ENCODE assay signal across 8 cellular contexts in the genomic region with DNA sequence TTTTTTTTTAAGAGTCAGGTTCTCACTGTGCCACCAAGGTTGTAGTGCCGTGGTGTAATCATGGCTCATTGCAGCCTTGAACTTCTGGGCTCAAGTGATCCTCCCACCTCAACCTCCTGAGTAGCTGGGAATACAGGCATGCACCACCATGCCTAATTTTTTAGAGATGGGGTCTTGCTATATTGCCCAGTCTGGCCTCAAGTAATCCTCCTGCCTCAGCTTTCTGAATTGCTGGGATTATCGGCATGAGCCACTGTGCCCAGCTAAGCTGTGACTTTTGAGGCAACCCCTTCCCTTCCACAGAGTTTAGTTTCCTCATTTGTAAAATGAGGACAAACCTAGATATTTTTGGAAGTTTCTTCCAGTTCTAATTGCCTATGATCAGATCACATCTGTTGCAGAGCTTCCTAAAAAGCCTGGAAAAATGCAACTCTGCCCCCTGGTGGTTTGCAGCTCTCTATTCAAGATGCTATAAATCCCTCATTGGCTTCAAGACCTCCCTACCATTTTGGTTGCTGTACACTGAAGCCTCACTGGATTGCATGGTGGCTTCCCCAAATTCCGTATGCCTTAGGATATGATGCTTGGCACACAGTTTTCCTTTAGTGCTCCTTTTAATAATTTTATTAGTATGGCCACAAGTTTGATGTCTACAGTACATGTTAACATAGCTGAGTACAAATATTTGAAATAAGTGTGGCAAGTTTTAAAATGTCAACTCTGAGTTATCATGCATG. TPM values are rescaled to one million over a fixed set of nuclear protein-coding genes. Genes with fewer than 3 reads are reported as not detected.
DNase-seq lines count a peak whose midpoint lies in the region; ATAC-seq lines count a peak whose summit lies in the region.

No MANE protein-coding gene starts in this region.

- no peak for ATAC-seq in GM18519 (IDR thresholded peaks at IDR 0.05; ENCODE audit: low FRiP score, unreplicated experiment)

- H3K27me3 ChIP-seq in SJCRH30, result no peaks in the 10 kb centered on the region

- H3K36me3 ChIP-seq in SJCRH30, result peaks cover 25% of the 10 kb centered on the region

- H3K4me3 ChIP-seq in SJCRH30, result no peak overlapping the region

- DNase-seq in DMS153 (lab: John Stamatoyannopoulos, UW) (peak; percentile 64), LoVo (ENCODE audit: low spot score) (peak; percentile 65), SJCRH30 (peak; percentile 67 to 82), globus pallidus (ENCODE audit: low spot score) (peak; percentile 75), posterior cingulate gyrus (peak in 8 of 10 donors; percentile 53 to 94 (median 82)), middle frontal gyrus (ENCODE audit: extremely low spot score, low spot score) (no peak)
- DNase-seq in activated naive CD4-positive, alpha-beta T cell (lab: John Stamatoyannopoulos, UW), result peak in 3 of 4 experiments; percentile 3 to 18 (median 7)

- intact Hi-C loops in posterior cingulate gyrus (cut with DNase I), result loop anchor here (1.0 to 10.0 kb wide), 2 partner anchors 118 to 416 kb away; no protein-coding TSS in a partner anchor

- H3K27ac ChIP-seq in SJCRH30, result no peak overlapping the region

- H3K9me3 ChIP-seq in SJCRH30 (replicated peaks), result no peaks in the 10 kb centered on the region

- H3K4me1 ChIP-seq in SJCRH30, result no peaks in the 10 kb centered on the region

RNA-seq across cellular contexts. Expression of gene GDE1, which starts 19.3 kb away (rescaled TPM):
- 39.5 and 45.3 TPM in 2 replicates for total RNA-seq in SJCRH30 (2014; rRNA removed; shearing (Covaris generic))

RNA-seq across cellular contexts. Expression of gene CCP110, which starts 21.2 kb away (rescaled TPM):
- total RNA-seq in SJCRH30 (2014; rRNA removed; shearing (Covaris generic)), result 30.3 and 37.2 TPM in 2 replicates

RNA-seq across cellular contexts. Expression of gene VPS35L, which starts 52.9 kb away (rescaled TPM):
- total RNA-seq in SJCRH30 (2014; rRNA removed; shearing (Covaris generic)), result 18.8 and 20.8 TPM in 2 replicates
